In the genomic region with DNA sequence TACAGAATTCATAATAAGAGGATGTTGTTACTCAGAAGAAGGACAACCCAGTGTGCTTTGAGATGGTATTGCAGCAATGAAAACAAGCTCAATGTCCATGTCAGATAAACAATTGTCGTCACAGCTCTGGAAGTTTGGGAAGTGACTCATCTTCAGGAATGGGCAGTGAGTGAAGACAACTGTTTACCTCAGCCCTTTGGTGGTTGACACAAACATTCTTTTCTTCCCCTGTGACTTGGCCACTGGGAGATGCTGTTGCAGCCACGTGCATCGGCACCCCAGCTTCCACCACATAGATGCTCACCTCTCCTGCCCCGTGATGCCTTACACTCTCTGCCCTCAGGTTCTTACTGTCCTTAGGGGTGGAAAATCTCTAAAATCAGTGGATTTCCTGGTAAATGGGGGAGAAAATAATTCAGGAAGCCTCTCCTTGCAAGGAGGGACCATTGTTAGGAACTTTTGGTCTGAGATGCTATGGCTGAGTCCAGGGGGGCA, we compare ENCODE assay signal across 8 cellular contexts.
DNase-seq lines count a peak whose midpoint lies in the region; ATAC-seq and TF ChIP-seq lines count a peak whose summit lies in the region.

No MANE protein-coding gene starts in this region.

- peaks cover 13% of the 10 kb centered on the region for H3K9me3 Mint-ChIP-seq in HFFc6
- peaks cover 6% of the 10 kb centered on the region for H3K9me3 Mint-ChIP-seq in MCF 10A (ENCODE audit: unreplicated experiment)

- TF ChIP-seq CTCF in HFFc6 (IDR thresholded peaks at IDR 0.05) (peak; percentile 78), MCF 10A (IDR thresholded peaks at IDR 0.05; ENCODE audit: unreplicated experiment) (no peak)

- H3K4me1 Mint-ChIP-seq in HFFc6 (ENCODE audit: low read depth) (peaks cover 87% of the 10 kb centered on the region), MCF 10A (ENCODE audit: insufficient read depth, unreplicated experiment) (peaks cover 66% of the 10 kb centered on the region)

- POLR2A ChIA-PET in MCF 10A (lab: Yijun Ruan, JAX): interaction anchor here (0.6 to 7.1 kb wide), 29 partner anchors 9 to 854 kb away, joined by 3 to 89 read pairs (median 6); a partner anchor contains a TSS

- H3K27me3 Mint-ChIP-seq in HFFc6 (ENCODE audit: insufficient read depth): no peaks in the 10 kb centered on the region; the same call in 1 of the 2 replicates
- no peaks in the 10 kb centered on the region for H3K27me3 Mint-ChIP-seq in MCF 10A (ENCODE audit: insufficient read depth, unreplicated experiment)

- intact Hi-C loops in MCF 10A (cut with micrococcal nuclease): loop anchor here (1.0 to 5.0 kb wide), 7 partner anchors 9 to 428 kb away; no protein-coding TSS in a partner anchor

- ATAC-seq in GM18498 (IDR thresholded peaks at IDR 0.05; ENCODE audit: unreplicated experiment): no peak
- no peak for ATAC-seq in HG02759 (IDR thresholded peaks at IDR 0.05; ENCODE audit: unreplicated experiment)
- ATAC-seq in HG02678 (IDR thresholded peaks at IDR 0.05; ENCODE audit: unreplicated experiment): no peak

- DNase-seq in HFFc6: peak; percentile 100
- DNase-seq in MCF 10A (ENCODE audit: unreplicated experiment): peak; percentile 98
- DNase-seq in iris pigment epithelial cell (ENCODE audit: low read depth): peak; percentile 100
- peak; percentile 93 for DNase-seq in stromal cell of bone marrow (ENCODE audit: low read depth)
- no peak for DNase-seq in activated CD8-positive, alpha-beta memory T cell treated with anti-CD3 and anti-CD28 coated beads, Interleukin-2, amount 50 U/mL, for 48 hours

- H3K36me3 Mint-ChIP-seq in HFFc6 (ENCODE audit: low read depth): peaks cover 4% of the 10 kb centered on the region
- H3K36me3 Mint-ChIP-seq in MCF 10A (ENCODE audit: insufficient read depth, unreplicated experiment): peaks cover 26% of the 10 kb centered on the region

- H3K4me3 Mint-ChIP-seq in HFFc6: peak overlapping the region; percentile 80
- peak overlapping the region; percentile 30 for H3K4me3 Mint-ChIP-seq in MCF 10A (ENCODE audit: unreplicated experiment)

- peak overlapping the region; percentile 99 for H3K27ac Mint-ChIP-seq in HFFc6
- peak overlapping the region; percentile 96 for H3K27ac Mint-ChIP-seq in MCF 10A (ENCODE audit: low read depth, unreplicated experiment)

- CTCF ChIA-PET in MCF 10A (lab: Yijun Ruan, JAX): interaction anchor here (0.6 to 4.3 kb wide), 18 partner anchors 10 to 684 kb away, joined by 3 to 62 read pairs (median 3); a partner anchor contains a TSS

- BruUV-seq in MCF 10A (replicated peaks; lab: Mats Ljungman, UMichigan): no TSS peak
